In genomic region chr14:77151245-77151644, GRCh38 we compare ENCODE assay signal across 1 cellular context.
TF ChIP-seq lines count a peak whose summit lies in the region.

No MANE protein-coding gene starts in this region.

TF ChIP-seq in HepG2, 621 proteins besides CTCF, POLR2A, EP300 and RAD21:
- TF ChIP-seq ZNF205 (CRISPR knock-in tag; IDR thresholded peaks at IDR 0.05) (no peak), STAG1 (CRISPR knock-in tag; IDR thresholded peaks at IDR 0.05) (peak; percentile 34), SMC3 (IDR thresholded peaks at IDR 0.05; ENCODE audit: low read length) (peak; percentile 45; the same call in 1 of the 2 replicates)
